Comparison of ENCODE assay signal across 15 cellular contexts in genomic region chr6:132199343-132199742, GRCh38.
DNase-seq lines count a peak whose midpoint lies in the region; ATAC-seq and TF ChIP-seq lines count a peak whose summit lies in the region.
"Had no signal": no experiment of that assay in that cellular context is flagged by ENCODE, and none has a peak within 500 bp of the region (broad histone marks: within the 10 kb centered on the region; RNA-seq: fewer than 3 reads in every experiment).

No MANE protein-coding gene starts in this region.

- peak overlapping the region; percentile 38 for H2AFZ ChIP-seq in neuron (ENCODE audit: low read depth, low read length)

- no peaks in the 10 kb centered on the region for H3K27me3 Mint-ChIP-seq in activated naive CD4-positive, alpha-beta T cell treated with anti-CD3 and anti-CD28 coated beads for 36 hours (ENCODE audit: low read depth)

- H3K9me3 ChIP-seq in neuron (ENCODE audit: low read length), result peaks cover 2% of the 10 kb centered on the region
- H3K9me3 ChIP-seq: BLaER1 had no signal

- no peak overlapping the region for H3K27ac Mint-ChIP-seq in activated naive CD4-positive, alpha-beta T cell treated with anti-CD3 and anti-CD28 coated beads for 36 hours

- no peaks in the 10 kb centered on the region for H3K4me1 Mint-ChIP-seq in activated naive CD4-positive, alpha-beta T cell treated with anti-CD3 and anti-CD28 coated beads for 36 hours (ENCODE audit: low read depth)

- intact Hi-C loops in activated naive CD4-positive, alpha-beta T cell treated with anti-CD3 and anti-CD28 coated beads for 36 hours (cut with micrococcal nuclease), result no loop called here

- H3K4me3 ChIP-seq in choroid plexus epithelial cell (ENCODE audit: low read depth, low read length), result no peak overlapping the region
- H3K4me3 ChIP-seq in neuron (ENCODE audit: low read length), result no peak overlapping the region
- H3K4me3 ChIP-seq: BLaER1, lung had no signal

- no peaks in the 10 kb centered on the region for H3K36me3 ChIP-seq in neuron (ENCODE audit: insufficient read depth, low read length)
- H3K36me3 ChIP-seq: BLaER1 had no signal

- peaks cover 5% of the 10 kb centered on the region for H3K4me1 ChIP-seq in neuron (ENCODE audit: insufficient read depth, low read length)
- H3K4me1 ChIP-seq: BLaER1 had no signal

- DNase-seq in AG08396 (ENCODE audit: low spot score) (peak; percentile 17), M059J (ENCODE audit: low read depth) (peak; percentile 88), choroid plexus epithelial cell (ENCODE audit: low read depth) (peak; percentile 68), Ammon's horn (ENCODE audit: low spot score) (no peak), hepatic stellate cell (ENCODE audit: low spot score) (no peak)
- DNase-seq in activated naive CD4-positive, alpha-beta T cell treated with anti-CD3 and anti-CD28 coated beads for 36 hours, result no peak
- DNase-seq: activated CD8-positive, alpha-beta memory T cell treated with anti-CD3 and anti-CD28 coated beads, Interleukin-2, amount 50 U/mL, for 4 hours; hippocampal formation; NCI-H1930; occipital lobe; stimulated activated CD8-positive, alpha-beta memory T cell treated with anti-CD3 and anti-CD28 coated beads, Interleukin-4, amount 100 ng/mL, for 48 hours had no signal

- H3K9me3 Mint-ChIP-seq in activated naive CD4-positive, alpha-beta T cell treated with anti-CD3 and anti-CD28 coated beads for 36 hours, result no peaks in the 10 kb centered on the region

- CTCF ChIA-PET in activated naive CD4-positive, alpha-beta T cell treated with anti-CD3 and anti-CD28 coated beads for 36 hours (lab: Charles Lee), result interaction anchor here (0.5 kb wide), 1 partner anchor 936 kb away, joined by 3 read pairs; no protein-coding TSS in a partner anchor

- H3K4me3 Mint-ChIP-seq in activated naive CD4-positive, alpha-beta T cell treated with anti-CD3 and anti-CD28 coated beads for 36 hours, result no peak overlapping the region

- ATAC-seq in GM19455 (IDR thresholded peaks at IDR 0.05; ENCODE audit: unreplicated experiment), result no peak

- H3K27me3 ChIP-seq in neuron (ENCODE audit: insufficient read depth, low read length), result no peaks in the 10 kb centered on the region
- H3K27me3 ChIP-seq: BLaER1 had no signal

- no peaks in the 10 kb centered on the region for H3K36me3 Mint-ChIP-seq in activated naive CD4-positive, alpha-beta T cell treated with anti-CD3 and anti-CD28 coated beads for 36 hours (ENCODE audit: low read depth)

- TF ChIP-seq CTCF in choroid plexus epithelial cell (conservative IDR thresholded peaks at IDR 0.05; ENCODE audit: low read depth, low read length), result no peak

Comparison
In these comparisons a context has a peak if more than half of its experiments do, and no peak if none do; other contexts are left out.
1. DNase-seq: peak in AG08396 (single experiment), M059J (single experiment) and choroid plexus epithelial cell (single experiment); none in activated naive CD4-positive, alpha-beta T cell treated with anti-CD3 and anti-CD28 coated beads for 36 hours (single experiment), Ammon's horn (single experiment) and hepatic stellate cell (single experiment).